Comparison of ENCODE assay signal across 21 cellular contexts in the genomic region with DNA sequence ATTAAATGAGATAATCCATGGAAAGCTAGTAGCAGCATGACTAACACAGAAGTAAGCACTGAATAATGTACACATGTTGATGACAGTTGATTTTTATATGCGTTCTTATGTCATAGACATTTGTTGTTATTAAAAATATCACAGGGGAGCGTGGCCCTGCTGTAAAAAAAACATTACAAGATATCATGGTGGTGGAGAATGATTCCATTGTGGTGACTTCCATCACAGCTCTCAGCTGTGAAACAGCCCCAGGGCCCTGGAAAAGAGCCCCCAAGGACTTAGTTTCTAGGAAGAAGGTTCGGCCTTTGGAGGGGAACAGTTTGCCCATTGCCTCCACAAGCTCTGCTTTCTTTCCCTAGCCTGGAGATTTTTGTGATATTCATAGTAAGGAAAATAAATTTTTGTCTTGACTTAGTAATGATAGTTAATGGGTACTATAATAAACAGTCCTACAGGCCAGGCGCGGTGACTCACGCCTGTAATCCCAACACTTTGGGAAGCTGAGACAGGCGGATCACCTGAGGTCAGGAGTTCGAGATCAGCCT. TPM values are rescaled to one million over a fixed set of nuclear protein-coding genes. Genes with fewer than 3 reads are reported as not detected.
DNase-seq lines count a peak whose midpoint lies in the region; ATAC-seq and TF ChIP-seq lines count a peak whose summit lies in the region.
"Had no signal": no experiment of that assay in that cellular context is flagged by ENCODE, and none has a peak within 500 bp of the region (broad histone marks: within the 10 kb centered on the region; RNA-seq: fewer than 3 reads in every experiment).

No MANE protein-coding gene starts in this region.

- H3K27ac ChIP-seq in osteoblast (ENCODE audit: low read depth, low read length), result peak overlapping the region; percentile 40

- no peak overlapping the region for H2AFZ ChIP-seq in osteoblast (ENCODE audit: low read length)
- H2AFZ ChIP-seq: GM23338 had no signal

- H3K79me2 ChIP-seq in osteoblast (ENCODE audit: insufficient read depth, low read length), result no peaks in the 10 kb centered on the region

- intact Hi-C loops in Right ventricle myocardium superior (cut with DNase I), result no loop called here

- H3K27me3 ChIP-seq in osteoblast (ENCODE audit: insufficient read depth, low read length), result no peaks in the 10 kb centered on the region
- H3K27me3 ChIP-seq: BE2C, MG63 had no signal

- TF ChIP-seq CTCF in osteoblast (IDR thresholded peaks at IDR 0.05; ENCODE audit: extremely low read depth, low read depth, low read length), result no peak

- in situ Hi-C loops in SK-MEL-5 (cut with HindIII; ENCODE audit: low pct_unique_long_range_greater_than_20kb, low sequenced_read_pairs), result no loop called here

- H3K4me1 ChIP-seq in osteoblast (ENCODE audit: insufficient read depth, low read length), result no peaks in the 10 kb centered on the region
- H3K4me1 ChIP-seq: BE2C had no signal

- H3K36me3 ChIP-seq in osteoblast (ENCODE audit: insufficient read depth, low read length), result peaks cover 83% of the 10 kb centered on the region
- H3K36me3 ChIP-seq: BE2C had no signal

- no peaks in the 10 kb centered on the region for H3K9me3 ChIP-seq in osteoblast (ENCODE audit: low read depth, low read length)
- H3K9me3 ChIP-seq: BE2C, MG63 had no signal

- H4K20me1 ChIP-seq in osteoblast (ENCODE audit: insufficient read depth, low read length), result peaks cover 2% of the 10 kb centered on the region

- no peak overlapping the region for H3K4me3 ChIP-seq in osteoblast (ENCODE audit: insufficient read depth, low read length)
- H3K4me3 ChIP-seq: GM23338, MG63 had no signal

- ATAC-seq in Right ventricle myocardium superior (ENCODE audit: poor library complexity), result no peak
- ATAC-seq: GM23338, HCT116 had no signal

- DNase-seq in EH (ENCODE audit: low read depth) (peak; percentile 69), SK-MEL-5 (ENCODE audit: low read depth, low spot score) (peak; percentile 14), brain pericyte (ENCODE audit: low read depth, low spot score) (peak; percentile 69), osteoblast (ENCODE audit: insufficient read length, low spot score, missing footprints) (peak; percentile 75), Right ventricle myocardium superior (no peak), DMS79 treated with DMSO at 0.1 percent for 48 hours (lab: John Stamatoyannopoulos, UW) (no peak), NOMO-1 treated with dmso at 0.1 percent for 144 hours (lab: John Stamatoyannopoulos, UW; ENCODE audit: unreplicated experiment) (no peak)
- DNase-seq in activated CD4-positive, alpha-beta T cell treated with anti-CD3 and anti-CD28 coated beads for 48 hours, result no peak
- DNase-seq: BE2C; Kasumi-1; MG63; NCI-H1048; NCI-H1436 treated with DMSO at 0.1 percent for 48 hours; NCI-H1930; NCI-H2171; NCI-H345; NCI-H524; NCI-H774; NK-92 treated with Interleukin-12 subunit alpha and Interleukin-12 subunit beta, amount 100 ng/mL, for 24 hours had no signal

- H3K4me2 ChIP-seq in osteoblast (ENCODE audit: insufficient read depth, low read length), result no peak overlapping the region
- H3K4me2 ChIP-seq: GM23338 had no signal

RNA-seq across cellular contexts. Expression of a gene that starts 49.9 kb away (rescaled TPM):
- 33.0 and 38.6 TPM in 2 replicates for total RNA-seq in SK-MEL-5 (2014; rRNA removed; shearing (Covaris generic))
- polyA plus RNA-seq in SK-MEL-5 (2015; cell fraction: cytosol; rRNA removed), result 20.1 and 21.9 TPM in 2 replicates
- polyA plus RNA-seq in SK-MEL-5 (2015; cell fraction: nucleus; rRNA removed), result 8.8 and 15.2 TPM in 2 replicates
- total RNA-seq in osteoblast, result 352 and 392 TPM in 2 replicates
- 20.3 TPM for total RNA-seq in Right ventricle myocardium superior

Comparison
In these comparisons a context has a peak if more than half of its experiments do, and no peak if none do; other contexts are left out.
1. DNase-seq: peak in EH (single experiment), SK-MEL-5 (single experiment), brain pericyte (single experiment) and osteoblast (single experiment); none in Right ventricle myocardium superior (single experiment), DMS79 treated with DMSO at 0.1 percent for 48 hours (single experiment), activated CD4-positive, alpha-beta T cell treated with anti-CD3 and anti-CD28 coated beads for 48 hours (single experiment) and NOMO-1 treated with dmso at 0.1 percent for 144 hours (single experiment).